Comparison of ENCODE assay signal across 19 cellular contexts in the genomic region with DNA sequence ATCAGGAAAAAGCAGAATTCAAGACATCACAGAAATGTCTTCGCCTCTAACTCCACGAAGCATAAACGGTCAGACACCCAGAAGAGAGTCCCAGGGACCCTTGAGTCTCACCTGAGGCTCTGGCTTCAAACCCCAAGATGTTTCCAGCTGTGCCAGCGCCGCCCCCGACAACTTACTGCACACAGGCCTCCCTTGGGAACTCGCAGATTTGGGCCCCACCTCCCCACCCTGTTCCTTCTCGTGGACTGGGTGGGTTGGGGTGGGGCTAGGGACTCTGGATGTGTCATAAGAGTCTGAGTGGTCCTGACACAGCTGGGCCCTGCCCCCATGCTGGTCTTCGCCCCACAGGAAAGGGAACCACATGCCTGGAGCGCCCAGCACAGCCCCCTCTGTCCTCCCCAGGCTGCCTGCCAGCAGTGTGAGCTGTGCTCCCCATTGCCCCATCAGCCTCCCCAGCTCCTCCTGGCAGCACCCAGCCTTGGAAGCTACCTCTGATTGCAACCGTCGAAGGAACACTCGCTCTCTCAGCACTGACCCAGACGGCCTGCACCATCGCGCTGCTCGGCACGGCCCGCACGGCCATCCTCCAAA.
DNase-seq lines count a peak whose midpoint lies in the region; ATAC-seq and TF ChIP-seq lines count a peak whose summit lies in the region.
"Had no signal": no experiment of that assay in that cellular context is flagged by ENCODE, and none has a peak within 500 bp of the region (broad histone marks: within the 10 kb centered on the region; RNA-seq: fewer than 3 reads in every experiment).

No MANE protein-coding gene starts in this region.

- peak overlapping the region; percentile 61 for H3K27ac ChIP-seq in RWPE1
- H3K27ac ChIP-seq: A549, GM23248, KMS-11, Peyer's patch had no signal

- ATAC-seq in Right ventricle myocardium superior (ENCODE audit: poor library complexity) = no peak
- no peak for ATAC-seq in left cardiac atrium
- no peak for ATAC-seq in stimulated activated memory B cell treated with anti-CD40 and anti-IgM and Interleukin-4, amounts not matched to agents 10 μg/mL and 1 μg/mL and 100 μg/mL, for 72 hours
- ATAC-seq: A549 had no signal

- H3K4me1 Mint-ChIP-seq in glutamatergic neuron (ENCODE audit: low read depth, unreplicated experiment) = peaks cover 9% of the 10 kb centered on the region
- peaks cover 40% of the 10 kb centered on the region for H3K4me1 Mint-ChIP-seq in stimulated activated memory B cell treated with anti-CD40 and anti-IgM and Interleukin-4, amounts not matched to agents 10 μg/mL and 1 μg/mL and 100 μg/mL, for 72 hours

- POLR2A ChIA-PET in RWPE1 (lab: Yijun Ruan, JAX; ENCODE audit: low non-redundant PET) = no interaction called here

- H3K27ac Mint-ChIP-seq in glutamatergic neuron (ENCODE audit: unreplicated experiment) = peak overlapping the region; percentile 36
- H3K27ac Mint-ChIP-seq in stimulated activated memory B cell treated with anti-CD40 and anti-IgM and Interleukin-4, amounts not matched to agents 10 μg/mL and 1 μg/mL and 100 μg/mL, for 72 hours = peak overlapping the region; percentile 19

- intact Hi-C loops in Right ventricle myocardium superior (cut with DNase I) = no loop called here
- intact Hi-C loops in left cardiac atrium (cut with DNase I) = loop anchor here in 1 of 2 donors (10.0 kb wide), 1 partner anchor 58 kb away; no protein-coding TSS in a partner anchor

- no peaks in the 10 kb centered on the region for H3K36me3 Mint-ChIP-seq in glutamatergic neuron (ENCODE audit: unreplicated experiment)
- peaks cover 25% of the 10 kb centered on the region for H3K36me3 Mint-ChIP-seq in stimulated activated memory B cell treated with anti-CD40 and anti-IgM and Interleukin-4, amounts not matched to agents 10 μg/mL and 1 μg/mL and 100 μg/mL, for 72 hours

- TF ChIP-seq CTCF in RWPE1 (conservative IDR thresholded peaks at IDR 0.05; ENCODE audit: low read depth) (no peak), glutamatergic neuron (IDR thresholded peaks at IDR 0.05; ENCODE audit: partially characterized antibody, unreplicated experiment) (no peak)

- CTCF ChIA-PET in RWPE1 (lab: Yijun Ruan, JAX) = interaction anchor here (0.5 kb wide), 1 partner anchor 16 kb away, joined by 4 read pairs; no protein-coding TSS in a partner anchor

- no peak overlapping the region for H3K4me3 Mint-ChIP-seq in glutamatergic neuron (ENCODE audit: unreplicated experiment)
- no peak overlapping the region for H3K4me3 Mint-ChIP-seq in stimulated activated memory B cell treated with anti-CD40 and anti-IgM and Interleukin-4, amounts not matched to agents 10 μg/mL and 1 μg/mL and 100 μg/mL, for 72 hours

- peak; percentile 35 for DNase-seq in Right ventricle myocardium superior
- DNase-seq in left cardiac atrium = no peak
- DNase-seq in RWPE1 (ENCODE audit: low spot score) = no peak
- DNase-seq in glutamatergic neuron = no peak
- DNase-seq in activated effector memory CD4-positive, alpha-beta T cell treated with Interleukin-2 at 50 U/mL for 16 hours = no peak
- no peak for DNase-seq in DMS 273 treated with DMSO at 0.1 percent for 48 hours (lab: John Stamatoyannopoulos, UW)
- no peak for DNase-seq in NCI-H1417 (lab: John Stamatoyannopoulos, UW)
- DNase-seq: GM23248, MG63, NCI-H1092 treated with DMSO at 0.1 percent for 48 hours, NCI-H1694, NCI-H2107, NCI-H2227 treated with DMSO at 0.1 percent for 48 hours, NCI-H524, Peyer's patch, SIG-M5 had no signal

- peaks cover 13% of the 10 kb centered on the region for H3K27me3 Mint-ChIP-seq in glutamatergic neuron (ENCODE audit: unreplicated experiment)
- no peaks in the 10 kb centered on the region for H3K27me3 Mint-ChIP-seq in stimulated activated memory B cell treated with anti-CD40 and anti-IgM and Interleukin-4, amounts not matched to agents 10 μg/mL and 1 μg/mL and 100 μg/mL, for 72 hours

- peaks cover 4% of the 10 kb centered on the region for H3K9me3 Mint-ChIP-seq in glutamatergic neuron (ENCODE audit: unreplicated experiment)
- no peaks in the 10 kb centered on the region for H3K9me3 Mint-ChIP-seq in stimulated activated memory B cell treated with anti-CD40 and anti-IgM and Interleukin-4, amounts not matched to agents 10 μg/mL and 1 μg/mL and 100 μg/mL, for 72 hours
